9 cellular contexts compared by ENCODE assay signal in the genomic region with DNA sequence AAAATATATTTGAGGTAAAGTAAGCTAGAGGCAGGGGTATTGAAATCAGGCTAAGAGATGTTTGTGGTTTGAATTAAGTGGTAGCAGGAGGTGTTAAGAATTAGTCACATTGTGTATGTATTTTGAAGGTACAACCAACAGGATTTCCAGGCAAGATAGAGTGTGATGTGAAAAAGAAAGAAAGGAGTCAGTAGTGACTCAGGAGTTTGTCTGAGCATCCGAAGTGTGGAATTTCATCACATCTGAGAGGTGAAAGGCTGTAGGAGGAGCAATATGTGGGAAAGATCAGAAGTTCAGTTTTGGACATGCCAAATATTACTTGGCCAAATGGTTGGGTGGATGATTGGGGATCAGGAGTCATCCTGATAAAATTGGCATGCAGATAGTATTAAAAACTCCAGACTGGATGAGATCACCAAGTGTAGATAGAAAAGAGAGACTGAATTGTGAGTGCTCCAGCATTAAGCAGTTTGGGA. TPM values are rescaled to one million over a fixed set of nuclear protein-coding genes. Genes with fewer than 3 reads are reported as not detected.
DNase-seq lines count a peak whose midpoint lies in the region; ATAC-seq, FAIRE-seq and TF ChIP-seq lines count a peak whose summit lies in the region.
"Had no signal": no experiment of that assay in that cellular context is flagged by ENCODE, and none has a peak within 500 bp of the region (broad histone marks: within the 10 kb centered on the region; RNA-seq: fewer than 3 reads in every experiment).

No MANE protein-coding gene starts in this region.

- H3K27ac ChIP-seq in right atrium auricular region: peak overlapping the region in 1 of 2 donors; percentile 42
- peak overlapping the region; percentile 68 for H3K27ac ChIP-seq in angular gyrus (ENCODE audit: low read depth, low read length)
- peak overlapping the region; percentile 77 for H3K27ac ChIP-seq in keratinocyte (ENCODE audit: control insufficient read depth, insufficient read depth, low read length)
- H3K27ac ChIP-seq in upper lobe of right lung: no peak overlapping the region
- no peak overlapping the region for H3K27ac ChIP-seq in esophagus squamous epithelium
- H3K27ac ChIP-seq: SJSA1 had no signal

- DNase-seq in Right ventricle myocardium inferior (ENCODE audit: missing footprints): no peak
- DNase-seq in right atrium auricular region (ENCODE audit: low spot score): no peak
- peak; percentile 42 for DNase-seq in keratinocyte (ENCODE audit: low read depth, low spot score)
- DNase-seq in upper lobe of right lung: no peak
- no peak for DNase-seq in activated CD8-positive, alpha-beta memory T cell treated with anti-CD3 and anti-CD28 coated beads, Interleukin-2, amount 50 U/mL, for 48 hours
- no peak for DNase-seq in stimulated activated naive CD4-positive, alpha-beta T cell (lab: John Stamatoyannopoulos, UW)
- no peak for DNase-seq in esophagus squamous epithelium (lab: John Stamatoyannopoulos, UW)

- no peaks in the 10 kb centered on the region for H3K27me3 ChIP-seq in right atrium auricular region
- H3K27me3 ChIP-seq in keratinocyte (ENCODE audit: control insufficient read depth, extremely low read depth, insufficient read depth, low read length): no peaks in the 10 kb centered on the region
- no peaks in the 10 kb centered on the region for H3K27me3 ChIP-seq in upper lobe of right lung
- H3K27me3 ChIP-seq in esophagus squamous epithelium: no peaks in the 10 kb centered on the region
- H3K27me3 ChIP-seq: SJSA1 had no signal

- TF ChIP-seq CTCF in right atrium auricular region (IDR thresholded peaks at IDR 0.05) (no peak), keratinocyte (optimal IDR thresholded peaks at IDR 0.05 in 1 of 3, IDR thresholded peaks at IDR 0.05 in 1 of 3, conservative IDR thresholded peaks at IDR 0.05 in 1 of 3; ENCODE audit: extremely low read depth in 1 of 3, insufficient read depth in 2 of 3, low read length in 3 of 3) (no peak), upper lobe of right lung (IDR thresholded peaks at IDR 0.05) (no peak), esophagus squamous epithelium (IDR thresholded peaks at IDR 0.05) (no peak)

- H3K4me3 ChIP-seq in right atrium auricular region (no peak overlapping the region), keratinocyte (ENCODE audit: control insufficient read depth in 2 of 3, extremely low read depth in 1 of 3, insufficient read depth in 2 of 3, low read depth in 1 of 3, low read length in 3 of 3) (peak overlapping the region in 1 of 3 experiments; percentile 22), upper lobe of right lung (no peak overlapping the region), esophagus squamous epithelium (no peak overlapping the region)
- H3K4me3 ChIP-seq: SJSA1 had no signal

- WGBS in esophagus squamous epithelium, 2 donors: 13 to 17% methylated on average over 1 of the region's 1 CpG

- intact Hi-C loops in Right ventricle myocardium inferior (cut with DNase I) (no loop called here), upper lobe of right lung (cut with DNase I) (no loop called here), esophagus squamous epithelium (cut with DNase I) (no loop called here)

- H3K4me2 ChIP-seq in keratinocyte (ENCODE audit: control insufficient read depth, extremely low read depth, insufficient read depth, low read depth, low read length): peak overlapping the region; percentile 48

- peak; percentile 98 for FAIRE-seq in keratinocyte (lab: Jason Lieb, UNC)

- H3K79me2 ChIP-seq in keratinocyte (ENCODE audit: control insufficient read depth, insufficient read depth, low read length): peaks cover 96% of the 10 kb centered on the region

- peak overlapping the region; percentile 33 for H3K9ac ChIP-seq in keratinocyte (ENCODE audit: control insufficient read depth, extremely low read depth, insufficient read depth, low read length)

- H3K4me1 ChIP-seq in right atrium auricular region (peaks cover 0 to 47% of the 10 kb centered on the region in 2 donors), keratinocyte (ENCODE audit: control insufficient read depth, extremely low read depth, insufficient read depth, low read length) (peaks cover 28% of the 10 kb centered on the region), upper lobe of right lung (peaks cover 22% of the 10 kb centered on the region), esophagus squamous epithelium (peaks cover 4 to 45% (median 23%) of the 10 kb centered on the region in 3 donors)

- H3K9me3 ChIP-seq in right atrium auricular region: no peaks in the 10 kb centered on the region
- no peaks in the 10 kb centered on the region for H3K9me3 ChIP-seq in keratinocyte (ENCODE audit: control insufficient read depth, low read depth, low read length)
- H3K9me3 ChIP-seq in upper lobe of right lung: no peaks in the 10 kb centered on the region
- H3K9me3 ChIP-seq in esophagus squamous epithelium: no peaks in the 10 kb centered on the region
- H3K9me3 ChIP-seq: SJSA1 had no signal

- no peak for TF ChIP-seq POLR2A in esophagus squamous epithelium (IDR thresholded peaks at IDR 0.05)

- H3K36me3 ChIP-seq in right atrium auricular region (no peaks in the 10 kb centered on the region), keratinocyte (ENCODE audit: control insufficient read depth in 2 of 2, extremely low read depth in 1 of 2, insufficient read depth in 2 of 2, low read length in 2 of 2) (no peaks in the 10 kb centered on the region), upper lobe of right lung (no peaks in the 10 kb centered on the region), esophagus squamous epithelium (no peaks in the 10 kb centered on the region)

- ATAC-seq in Right ventricle myocardium inferior: peak; percentile 78
- peak; percentile 45 for ATAC-seq in upper lobe of right lung

- peaks cover 6% of the 10 kb centered on the region for H3K9me1 ChIP-seq in keratinocyte (ENCODE audit: control insufficient read depth, extremely low read depth, insufficient read depth, low read length)

- dilution Hi-C loops in keratinocyte (cut with MboI; ENCODE audit: extremely low pct_ligation_motif_present, low sequenced_read_pairs): no loop called here

- H2AFZ ChIP-seq in keratinocyte (ENCODE audit: control insufficient read depth, low read length): no peak overlapping the region

- H4K20me1 ChIP-seq in keratinocyte (ENCODE audit: control insufficient read depth, extremely low read depth, insufficient read depth, low read length): peaks cover 36% of the 10 kb centered on the region

RNA-seq across cellular contexts. Expression of a gene that starts 32.1 kb away (rescaled TPM):
- total RNA-seq in Right ventricle myocardium inferior: 0.87 TPM
- total RNA-seq in right atrium auricular region: 1 to 10 TPM in 1 of 2 donors, under 1 TPM in 1; 0.67 to 1.4 TPM
- 1.0 to 4.0 TPM (median 2.9 TPM) in 3 replicates for polyA plus RNA-seq in keratinocyte
- 1.1 TPM for polyA plus RNA-seq in keratinocyte (2011; ENCODE audit: low read depth)
- polyA plus RNA-seq in keratinocyte (2011; cell fraction: cytosol; rRNA removed): 0.09 TPM in 1 of 2 replicates, not detected in the other
- 6.9 and 9.9 TPM in 2 replicates for polyA plus RNA-seq in keratinocyte (2011; cell fraction: nucleus; rRNA removed)
- polyA plus RNA-seq in keratinocyte (2012; ENCODE audit: low replicate concordance): 0.79 and 1.5 TPM in 2 replicates
- 0.43 to 10.7 TPM (median 9.0 TPM) in 3 replicates for polyA minus RNA-seq in keratinocyte
- polyA minus RNA-seq in keratinocyte (2011; cell fraction: cytosol; rRNA and poly(A)+ RNA removed): not detected
- 6.6 and 11.6 TPM in 2 replicates for polyA minus RNA-seq in keratinocyte (2011; cell fraction: nucleus; rRNA and poly(A)+ RNA removed)
- 4.0 TPM for total RNA-seq in upper lobe of right lung
- total RNA-seq in esophagus squamous epithelium: 1 to 10 TPM; 1.1 to 6.3 (median 4.4) TPM

RNA-seq across cellular contexts. Expression of a gene that starts 32.7 kb away (rescaled TPM):
- total RNA-seq in Right ventricle myocardium inferior (52.8 TPM), right atrium auricular region (10 to 100 TPM; 30.8 to 31.6 TPM), upper lobe of right lung (65.7 TPM), esophagus squamous epithelium (10 to 100 TPM; 22.7 to 38.9 (median 30.6) TPM)
- 19.2 to 46.6 TPM (median 19.3 TPM) in 3 replicates for polyA plus RNA-seq in keratinocyte
- 46.7 TPM for polyA plus RNA-seq in keratinocyte (2011; ENCODE audit: low read depth)
- polyA plus RNA-seq in keratinocyte (2011; cell fraction: cytosol; rRNA removed): 13.0 and 24.2 TPM in 2 replicates
- 19.5 and 26.1 TPM in 2 replicates for polyA plus RNA-seq in keratinocyte (2011; cell fraction: nucleus; rRNA removed)
- 25.6 and 32.0 TPM in 2 replicates for polyA plus RNA-seq in keratinocyte (2012; ENCODE audit: low replicate concordance)
- 0.72 to 21.5 TPM (median 8.9 TPM) in 3 replicates for polyA minus RNA-seq in keratinocyte
- polyA minus RNA-seq in keratinocyte (2011; cell fraction: cytosol; rRNA and poly(A)+ RNA removed): 11.3 TPM
- 10.2 and 26.3 TPM in 2 replicates for polyA minus RNA-seq in keratinocyte (2011; cell fraction: nucleus; rRNA and poly(A)+ RNA removed)

Comparison
In these comparisons a context has a peak if more than half of its experiments do, and no peak if none do; other contexts are left out.
1. H3K27ac ChIP-seq: peak in angular gyrus (single experiment) and keratinocyte (single experiment); none in upper lobe of right lung (single experiment) and esophagus squamous epithelium (0 of 4).